ENCODE assay signal across 18 cellular contexts in genomic region chr10:132484922-132485321, GRCh38. TPM values are rescaled to one million over a fixed set of nuclear protein-coding genes. Genes with fewer than 3 reads are reported as not detected.
DNase-seq lines count a peak whose midpoint lies in the region; ATAC-seq, FAIRE-seq and TF ChIP-seq lines count a peak whose summit lies in the region.
"Had no signal": no experiment of that assay in that cellular context is flagged by ENCODE, and none has a peak within 500 bp of the region (broad histone marks: within the 10 kb centered on the region; RNA-seq: fewer than 3 reads in every experiment).

No MANE protein-coding gene starts in this region.

- CTCF ChIA-PET in WTC11 (lab: Charles Lee), result no interaction called here

- DNase-seq in activated effector memory CD4-positive, alpha-beta T cell treated with anti-CD3 and anti-CD28 coated beads, Interleukin-2, amount 50 U/mL, for 16 hours, result peak; percentile 47
- no peak for DNase-seq in activated effector memory CD4-positive, alpha-beta T cell treated with Interleukin-2 at 50 U/mL for 16 hours
- peak; percentile 8 for DNase-seq in WTC11 (ENCODE audit: low spot score)
- DNase-seq in kidney, result peak; percentile 53
- DNase-seq in sigmoid colon, result peak; percentile 37
- DNase-seq in prostate gland (ENCODE audit: low spot score), result no peak
- DNase-seq in NCI-H526 treated with DMSO at 0.1 percent for 48 hours (lab: John Stamatoyannopoulos, UW), result no peak
- no peak for DNase-seq in Kasumi-1 (lab: John Stamatoyannopoulos, UW)
- DNase-seq: Caco-2; CD8-positive, alpha-beta T cell; DND-41; GDM1; HCEC 1CT; HFFc6 had no signal

- H3K27me3 ChIP-seq in sigmoid colon (no peaks in the 10 kb centered on the region), prostate gland (replicated peaks; ENCODE audit: insufficient read depth) (no peaks in the 10 kb centered on the region)

- no peaks in the 10 kb centered on the region for H3K4me1 ChIP-seq in kidney (ENCODE audit: control insufficient read depth in 1 of 2, insufficient read depth in 1 of 2, low read depth in 1 of 2, low read length in 2 of 2)
- H3K4me1 ChIP-seq in sigmoid colon, result peaks cover 0 to 15% (median 11%) of the 10 kb centered on the region in 4 donors
- H3K4me1 ChIP-seq in prostate gland (replicated peaks), result no peaks in the 10 kb centered on the region

- TF ChIP-seq EP300 in sigmoid colon (IDR thresholded peaks at IDR 0.05), result no peak

- no peak overlapping the region for H3K4me3 Mint-ChIP-seq in WTC11
- H3K4me3 Mint-ChIP-seq: CD14-positive monocyte; CD8-positive, alpha-beta T cell; HFFc6 had no signal

- ATAC-seq in WTC11, result no peak
- ATAC-seq: CD8-positive, alpha-beta T cell had no signal

- TF ChIP-seq POLR2A in sigmoid colon (IDR thresholded peaks at IDR 0.05) (no peak), prostate gland (IDR thresholded peaks at IDR 0.05) (no peak)

- H3K4me1 Mint-ChIP-seq in WTC11, result no peaks in the 10 kb centered on the region
- H3K4me1 Mint-ChIP-seq: CD14-positive monocyte had no signal

- intact Hi-C loops in kidney (cut with DNase I) (no loop called here), sigmoid colon (cut with DNase I) (no loop called here), prostate gland (cut with DNase I) (no loop called here)

- FAIRE-seq in kidney (lab: Jason Lieb, UNC), result no peak
- FAIRE-seq: GM12892, HTR-8/SVneo had no signal

- H3K9me3 Mint-ChIP-seq in WTC11, result peaks cover 4% of the 10 kb centered on the region
- H3K9me3 Mint-ChIP-seq: CD8-positive, alpha-beta T cell; HFFc6 had no signal

- 92 to 93% methylated on average over 16 of the region's 16 CpGs for WGBS in sigmoid colon, 2 donors
- WGBS in prostate gland, result 77% methylated on average over 16 of the region's 16 CpGs

- H3K27ac ChIP-seq in kidney (ENCODE audit: low read depth in 2 of 2, low read length in 2 of 2), result no peak overlapping the region
- H3K27ac ChIP-seq in sigmoid colon, result no peak overlapping the region
- no peak overlapping the region for H3K27ac ChIP-seq in prostate gland
- H3K27ac ChIP-seq: 22Rv1 had no signal

- no peak overlapping the region for H3K4me3 ChIP-seq in kidney (ENCODE audit: low read length in 2 of 2)
- H3K4me3 ChIP-seq in sigmoid colon, result no peak overlapping the region
- no peak overlapping the region for H3K4me3 ChIP-seq in prostate gland

- H3K36me3 ChIP-seq in kidney (ENCODE audit: control insufficient read depth in 1 of 2, insufficient read depth in 2 of 2, low read length in 2 of 2) (no peaks in the 10 kb centered on the region), sigmoid colon (no peaks in the 10 kb centered on the region), prostate gland (no peaks in the 10 kb centered on the region)

- H3K9me3 ChIP-seq in kidney (ENCODE audit: control insufficient read depth in 1 of 2, low read length in 2 of 2) (no peaks in the 10 kb centered on the region), sigmoid colon (no peaks in the 10 kb centered on the region), prostate gland (no peaks in the 10 kb centered on the region)
- H3K9me3 ChIP-seq: Caco-2 had no signal

- TF ChIP-seq CTCF in WTC11 (IDR thresholded peaks at IDR 0.05) (no peak), kidney (IDR thresholded peaks at IDR 0.05; ENCODE audit: borderline replicate concordance, extremely low read depth, insufficient read depth) (no peak), sigmoid colon (IDR thresholded peaks at IDR 0.05) (no peak), prostate gland (IDR thresholded peaks at IDR 0.05) (no peak)

- no peaks in the 10 kb centered on the region; the same call in 1 of the 2 replicates for H3K27me3 Mint-ChIP-seq in WTC11 (ENCODE audit: low read depth)

- H3K36me3 Mint-ChIP-seq in WTC11, result no peaks in the 10 kb centered on the region; the same call in 1 of the 2 replicates
- H3K36me3 Mint-ChIP-seq: CD14-positive monocyte; CD8-positive, alpha-beta T cell had no signal

- H3K9ac ChIP-seq in kidney (ENCODE audit: low read length in 2 of 2), result no peak overlapping the region

- POLR2A ChIA-PET in WTC11 (lab: Charles Lee), result no interaction called here

- H3K27ac Mint-ChIP-seq in WTC11, result no peak overlapping the region
- H3K27ac Mint-ChIP-seq: CD14-positive monocyte; CD8-positive, alpha-beta T cell; HFFc6 had no signal

TF ChIP-seq in WTC11, 78 proteins besides CTCF, POLR2A, EP300 and RAD21:
- TF ChIP-seq ZNF281 (CRISPR knock-in tag; IDR thresholded peaks at IDR 0.05) (no peak), ZBTB21 (CRISPR knock-in tag; IDR thresholded peaks at IDR 0.05; ENCODE audit: borderline replicate concordance) (no peak), HMGXB4 (CRISPR knock-in tag; IDR thresholded peaks at IDR 0.05) (no peak), RELA (CRISPR knock-in tag; IDR thresholded peaks at IDR 0.05; ENCODE audit: borderline replicate concordance) (no peak), FOXK1 (CRISPR knock-in tag; IDR thresholded peaks at IDR 0.05) (no peak), MXD4 (CRISPR knock-in tag; IDR thresholded peaks at IDR 0.05; ENCODE audit: borderline replicate concordance) (no peak)

RNA-seq across cellular contexts. Expression of gene INPP5A, which starts 52.7 kb away (rescaled TPM):
- 20.0 to 22.1 TPM (median 21.5 TPM) in 3 replicates for total RNA-seq in WTC11 (2021)
- 40.3 TPM for total RNA-seq in kidney
- polyA plus RNA-seq in kidney (ENCODE audit: insufficient read depth, low read depth, low replicate concordance), result 20.8 TPM
- 100 to 1,000 TPM; 100 to 132 (median 112) TPM for total RNA-seq in sigmoid colon
- 10 to 100 TPM; 17.6 to 21.0 (median 20.3) TPM for polyA plus RNA-seq in sigmoid colon
- total RNA-seq in prostate gland, result 10 to 100 TPM; 49.5 to 83.3 TPM

Comparison
In these comparisons a context has a peak if more than half of its experiments do, and no peak if none do; other contexts are left out.
1. DNase-seq: peak in activated effector memory CD4-positive, alpha-beta T cell treated with anti-CD3 and anti-CD28 coated beads, Interleukin-2, amount 50 U/mL, for 16 hours (single experiment), WTC11 (single experiment), kidney (single experiment) and sigmoid colon (single experiment); none in activated effector memory CD4-positive, alpha-beta T cell treated with Interleukin-2 at 50 U/mL for 16 hours (single experiment), prostate gland (single experiment), NCI-H526 treated with DMSO at 0.1 percent for 48 hours (single experiment) and Kasumi-1 (0 of 2).